ENCODE assay signal across 32 cellular contexts in the genomic region with DNA sequence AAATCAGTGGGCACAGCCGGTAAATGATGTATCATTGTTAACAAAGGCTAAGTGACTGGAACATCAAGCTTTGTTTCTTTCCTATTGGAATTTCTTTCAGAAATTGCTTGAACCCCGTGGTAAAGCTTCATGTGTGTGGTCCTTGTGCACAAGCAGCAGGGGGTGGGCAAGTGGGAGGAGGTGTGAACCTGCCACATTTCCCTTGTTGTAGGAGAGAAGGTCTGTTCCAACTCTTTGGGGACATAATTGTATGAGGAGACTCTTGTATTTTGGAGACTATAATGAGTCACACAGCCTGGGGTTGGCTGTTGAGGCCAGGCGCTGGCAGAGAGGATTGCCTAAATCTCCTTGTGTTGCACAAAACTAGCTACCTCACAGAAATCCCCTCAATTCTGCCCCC.
"Had no signal": no experiment of that assay in that cellular context is flagged by ENCODE, and none has a peak within 500 bp of the region (broad histone marks: within the 10 kb centered on the region; RNA-seq: fewer than 3 reads in every experiment).

No MANE protein-coding gene starts in this region.

- DNase-seq: activated CD4-positive, alpha-beta memory T cell treated with anti-CD3 and anti-CD28 coated beads, Interleukin-2, amount 10 ng/mL, durations not matched to agents 7 days and 5 days; activated CD4-positive, alpha-beta T cell treated with anti-CD3 and anti-CD28 coated beads for 1 hour; activated CD4-positive, alpha-beta T cell treated with anti-CD3 and anti-CD28 coated beads for 4 hours; activated CD4-positive, alpha-beta T cell treated with anti-CD3 and anti-CD28 coated beads, Interleukin-2, amount 10 ng/mL, durations not matched to agents 7 days and 5 days; activated CD4-positive, alpha-beta T cell treated with anti-CD3 and anti-CD28 coated beads, Interleukin-2, amount 50 U/mL, for 4 hours; activated CD8-positive, alpha-beta memory T cell treated with anti-CD3 and anti-CD28 coated beads, Interleukin-2, amount 50 U/mL, for 48 hours; activated gamma-delta T cell; activated naive CD4-positive, alpha-beta T cell; activated naive CD4-positive, alpha-beta T cell treated with anti-CD3 and anti-CD28 coated beads, Interleukin-2, amount 10 ng/mL, durations not matched to agents 7 days and 5 days; activated naive CD8-positive, alpha-beta T cell treated with anti-CD3 and anti-CD28 coated beads, Interleukin-2, amount 10 ng/mL, durations not matched to agents 7 days and 5 days; activated T-cell treated with anti-CD3 and anti-CD28 coated beads for 4 hours; activated T-cell treated with anti-CD3 and anti-CD28 coated beads, Interleukin-2, amount 50 U/mL, for 24 hours; activated T-cell treated with anti-CD3 and anti-CD28 coated beads, Interleukin-2, amount 50 U/mL, for 72 hours; central memory CD4-positive, alpha-beta T cell; cerebellar nuclear complex; colonic mucosa; effector CD4-positive, alpha-beta T cell; effector memory CD8-positive, alpha-beta T cell; erythroblast; esophagus squamous epithelium; foreskin melanocyte; T-helper 1 cell; T-helper 17 cell; T1000 had no signal

- H3K36me3 ChIP-seq: ascending aorta, breast epithelium, cardiac muscle cell, colonic mucosa, esophagus squamous epithelium, gastroesophageal sphincter had no signal

- H3K9me3 ChIP-seq: ascending aorta, breast epithelium, colonic mucosa, esophagus squamous epithelium, gastroesophageal sphincter had no signal

- H3K27ac ChIP-seq: ascending aorta, breast epithelium, cardiac muscle cell, colonic mucosa, esophagus squamous epithelium, gastroesophageal sphincter, VCaP had no signal

- ATAC-seq: activated naive CD4-positive, alpha-beta T cell treated with anti-CD3 and anti-CD28 coated beads, Interleukin-2, amount 50 U/mL, for 72 hours; activated T-cell treated with anti-CD3 and anti-CD28 coated beads, Interleukin-2, amount 50 U/mL, for 72 hours; effector memory CD8-positive, alpha-beta T cell; gastroesophageal sphincter; T-helper 17 cell; WTC11 had no signal

- H3K27me3 ChIP-seq: ascending aorta, breast epithelium, cardiac muscle cell, colonic mucosa, esophagus squamous epithelium had no signal

- H3K4me1 ChIP-seq: ascending aorta, breast epithelium, colonic mucosa, esophagus squamous epithelium, gastroesophageal sphincter had no signal

- H3K4me3 ChIP-seq: ascending aorta, breast epithelium, cardiac muscle cell, colonic mucosa, dorsolateral prefrontal cortex, esophagus squamous epithelium, gastroesophageal sphincter had no signal
